24 cellular contexts compared by ENCODE assay signal in genomic region chr3:34046154-34046553, GRCh38.
"Had no signal": no experiment of that assay in that cellular context is flagged by ENCODE, and none has a peak within 500 bp of the region (broad histone marks: within the 10 kb centered on the region; RNA-seq: fewer than 3 reads in every experiment).

No MANE protein-coding gene starts in this region.

- H3K27me3 ChIP-seq: dorsolateral prefrontal cortex, esophagus squamous epithelium, gastrocnemius medialis, heart right ventricle, left lung had no signal

- FAIRE-seq: islet of Langerhans, keratinocyte had no signal

- H3K4me3 ChIP-seq: coronary artery, dorsolateral prefrontal cortex, esophagus squamous epithelium, gastrocnemius medialis, heart right ventricle, left lung, lower lobe of right lung, mucosa of descending colon had no signal

- H3K36me3 ChIP-seq: esophagus squamous epithelium, gastrocnemius medialis, heart right ventricle, left lung, lower lobe of right lung had no signal

- H3K27ac ChIP-seq: coronary artery, dorsolateral prefrontal cortex, epithelial cell of prostate, esophagus squamous epithelium, gastrocnemius medialis, heart right ventricle, left lung, lower lobe of right lung had no signal

- H3K9me3 ChIP-seq: esophagus squamous epithelium, gastrocnemius medialis, heart right ventricle, left lung, lower lobe of right lung, mucosa of descending colon had no signal

- DNase-seq: dermis blood vessel endothelial cell; dorsolateral prefrontal cortex; effector CD4-positive, alpha-beta T cell; effector memory CD4-positive, alpha-beta T cell; erythroblast; esophagus squamous epithelium; foreskin fibroblast; foreskin melanocyte; gastrocnemius medialis; glutamatergic neuron; head of caudate nucleus; heart right ventricle; hippocampal formation; left cardiac atrium; left lung; left ventricle myocardium superior; lower lobe of right lung; mesenchymal stem cell; mucosa of descending colon; naive B cell had no signal

- H3K4me1 ChIP-seq: esophagus squamous epithelium, gastrocnemius medialis, heart right ventricle, left lung, lower lobe of right lung had no signal
